ENCODE assay signal across 8 cellular contexts in the genomic region with DNA sequence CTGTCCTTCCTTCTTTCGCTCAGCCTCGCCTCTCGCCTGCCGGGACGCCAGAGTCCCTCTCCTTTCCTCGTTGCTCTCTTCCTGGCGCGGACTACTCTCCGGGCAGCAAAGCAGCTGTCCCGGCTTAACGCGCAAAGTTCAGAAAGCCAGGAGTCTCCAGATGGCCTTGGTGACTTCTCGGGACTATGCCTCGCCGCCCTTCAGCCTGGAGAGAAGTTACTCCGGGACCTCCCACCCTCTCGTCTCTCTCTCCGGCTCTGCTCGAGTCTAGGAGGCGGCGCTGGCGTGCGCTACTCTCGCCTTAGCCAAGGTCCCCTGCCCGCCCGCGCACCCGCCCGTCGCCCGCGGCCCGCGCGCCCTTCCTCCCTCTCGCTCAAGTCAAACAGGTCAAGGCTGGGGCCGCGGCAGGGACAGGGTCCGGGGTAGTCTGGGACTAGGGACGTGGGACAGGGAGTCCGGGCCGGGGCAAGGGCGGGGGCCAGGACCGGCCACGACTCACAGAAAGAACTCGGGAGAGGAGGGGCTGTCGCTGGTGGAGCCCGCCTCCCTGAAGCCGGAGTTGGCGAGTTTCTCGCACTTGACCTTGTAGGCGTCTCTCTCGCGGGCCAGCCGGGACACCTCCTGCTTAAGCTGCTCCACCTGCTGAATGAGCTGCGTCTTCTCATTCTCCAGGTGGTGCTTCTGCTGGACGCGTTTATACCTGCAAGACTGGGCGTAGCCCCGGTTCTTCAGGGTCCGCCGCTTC. TPM values are rescaled to one million over a fixed set of nuclear protein-coding genes. Genes with fewer than 3 reads are reported as not detected.
DNase-seq lines count a peak whose midpoint lies in the region; ATAC-seq and TF ChIP-seq lines count a peak whose summit lies in the region.

No MANE protein-coding gene starts in this region.

- H3K27ac ChIP-seq in WERI-Rb-1, result no peak overlapping the region
- peak overlapping the region; percentile 99 for H3K27ac ChIP-seq in left ventricle myocardium inferior (replicated peaks)
- H3K27ac ChIP-seq in prostate gland, result peak overlapping the region; percentile 86 to 96

- peaks cover 100% of the 10 kb centered on the region for H3K27me3 ChIP-seq in WERI-Rb-1 (ENCODE audit: insufficient read depth, low read depth, severe bottlenecking)
- H3K27me3 ChIP-seq in left ventricle myocardium inferior (ENCODE audit: low read depth), result peaks cover 78% of the 10 kb centered on the region
- no peaks in the 10 kb centered on the region for H3K27me3 ChIP-seq in prostate gland (replicated peaks; ENCODE audit: insufficient read depth)

- H3K4me1 ChIP-seq in left ventricle myocardium inferior (peaks cover 72% of the 10 kb centered on the region), prostate gland (replicated peaks) (no peaks in the 10 kb centered on the region)

- no peak for ATAC-seq in HG02588 (IDR thresholded peaks at IDR 0.05; ENCODE audit: unreplicated experiment)
- ATAC-seq in GM19467 (IDR thresholded peaks at IDR 0.05; ENCODE audit: unreplicated experiment), result no peak
- ATAC-seq in GM18868 (IDR thresholded peaks at IDR 0.05; ENCODE audit: unreplicated experiment), result no peak

- DNase-seq in ELR (ENCODE audit: low read depth) (peak; percentile 8), WERI-Rb-1 (peak; percentile 25), left ventricle myocardium inferior (peak; percentile 77), prostate gland (ENCODE audit: low spot score) (peak; percentile 81), MV-4-11 (lab: John Stamatoyannopoulos, UW) (no peak)

- 0% methylated on average over 41 of the region's 62 CpGs for WGBS in prostate gland

- TF ChIP-seq POLR2A in prostate gland (IDR thresholded peaks at IDR 0.05), result peak; percentile 24

- H3K9me3 ChIP-seq in WERI-Rb-1 (ENCODE audit: severe bottlenecking), result peaks cover 8% of the 10 kb centered on the region
- no peaks in the 10 kb centered on the region for H3K9me3 ChIP-seq in left ventricle myocardium inferior (replicated peaks)
- H3K9me3 ChIP-seq in prostate gland, result no peaks in the 10 kb centered on the region

- H3K36me3 ChIP-seq in WERI-Rb-1 (no peaks in the 10 kb centered on the region), left ventricle myocardium inferior (peaks cover 8% of the 10 kb centered on the region), prostate gland (no peaks in the 10 kb centered on the region)

- H3K4me3 ChIP-seq in WERI-Rb-1 (ENCODE audit: low read depth, low read length) (no peak overlapping the region), left ventricle myocardium inferior (peak overlapping the region; percentile 76), prostate gland (peak overlapping the region; percentile 67 to 74)

- TF ChIP-seq CTCF in WERI-Rb-1 (IDR thresholded peaks at IDR 0.05; ENCODE audit: low read depth, low read length) (no peak), left ventricle myocardium inferior (IDR thresholded peaks at IDR 0.05; ENCODE audit: borderline replicate concordance) (no peak), prostate gland (IDR thresholded peaks at IDR 0.05) (no peak)

- intact Hi-C loops in left ventricle myocardium inferior (cut with micrococcal nuclease) (no loop called here), prostate gland (cut with DNase I) (loop anchor here (5.0 kb wide), 1 partner anchor 800 kb away; no protein-coding TSS in a partner anchor)

RNA-seq across cellular contexts. Expression of a gene that starts 1.5 kb away (rescaled TPM):
- 10.2 TPM for total RNA-seq in left ventricle myocardium inferior
- total RNA-seq in prostate gland, result 10 to 100 TPM; 34.0 to 49.5 TPM
